8 cellular contexts compared by ENCODE assay signal in the genomic region with DNA sequence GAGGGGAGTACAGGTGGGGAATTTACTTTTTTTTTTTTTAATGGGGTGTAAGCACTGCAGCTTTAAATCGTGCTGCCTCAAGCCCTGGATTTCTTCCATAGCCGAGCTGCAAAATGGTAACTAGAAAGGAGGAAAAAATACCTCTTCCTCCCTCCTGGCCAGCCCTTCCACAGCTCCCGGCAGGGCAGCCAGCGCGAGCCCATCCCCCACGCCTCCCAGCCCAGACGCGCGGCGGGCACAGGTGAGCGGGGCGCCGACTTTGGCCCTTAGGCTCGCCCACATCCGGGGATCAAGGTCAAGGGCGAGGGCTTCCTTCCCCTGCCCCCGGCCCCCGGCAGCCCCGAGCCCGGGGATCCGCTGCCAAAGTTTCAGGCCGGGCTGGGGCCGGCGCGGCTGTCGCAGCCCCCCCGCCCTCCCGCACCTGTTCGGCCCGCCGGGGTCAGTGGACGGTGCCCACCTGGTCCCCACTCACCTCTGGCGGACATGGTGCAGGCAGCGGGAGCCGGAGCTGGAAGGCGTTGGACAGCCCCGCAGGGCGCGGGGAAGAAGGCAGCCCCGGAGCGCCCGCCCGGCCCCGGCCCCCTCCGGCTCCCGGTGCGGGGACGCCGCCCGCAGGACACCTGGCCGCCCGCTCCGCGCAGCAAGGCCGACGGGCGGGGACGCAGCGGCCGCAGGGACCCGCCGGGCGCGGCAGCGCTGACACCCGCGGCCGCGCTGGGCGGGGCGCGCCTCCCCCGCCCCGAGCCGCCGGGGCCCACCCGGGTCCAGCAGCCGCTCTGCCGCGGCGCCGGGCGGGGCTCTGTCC. TPM values are rescaled to one million over a fixed set of nuclear protein-coding genes. Genes with fewer than 3 reads are reported as not detected.
A peak's percentile ranks its signal among the peaks of the same experiment; 100 is the strongest.
DNase-seq lines count a peak whose midpoint lies in the region; ATAC-seq and TF ChIP-seq lines count a peak whose summit lies in the region.

No MANE protein-coding gene starts in this region.

- H3K9me3 Mint-ChIP-seq in GM23338 = no peaks in the 10 kb centered on the region
- no peaks in the 10 kb centered on the region for H3K9me3 Mint-ChIP-seq in activated CD8-positive, alpha-beta T cell treated with anti-CD3 and anti-CD28 coated beads for 36 hours

- no peaks in the 10 kb centered on the region for H3K9me3 ChIP-seq in gastroesophageal sphincter
- H3K9me3 ChIP-seq in osteoblast (ENCODE audit: low read depth, low read length) = no peaks in the 10 kb centered on the region

- intact Hi-C loops in activated CD8-positive, alpha-beta T cell treated with anti-CD3 and anti-CD28 coated beads for 36 hours (cut with micrococcal nuclease) = no loop called here

- no peak for DNase-seq in AG10803 (ENCODE audit: low read depth)
- peak; percentile 84 for DNase-seq in GM23338 (ENCODE audit: low spot score)
- DNase-seq in activated CD8-positive, alpha-beta T cell treated with anti-CD3 and anti-CD28 coated beads for 36 hours = peak; percentile 11
- peak; percentile 90 for DNase-seq in osteoblast (ENCODE audit: insufficient read length, low spot score, missing footprints)
- no peak for DNase-seq in NCI-H774 (lab: John Stamatoyannopoulos, UW)
- no peak for DNase-seq in dedifferentiated amniotic fluid mesenchymal stem cell (ENCODE audit: extremely low spot score)

- H3K4me1 ChIP-seq in GM23338 (ENCODE audit: insufficient read depth) (peaks cover 15% of the 10 kb centered on the region), gastroesophageal sphincter (peaks cover 0 to 19% (median 6%) of the 10 kb centered on the region in 3 donors), osteoblast (ENCODE audit: insufficient read depth, low read length) (peaks cover 19% of the 10 kb centered on the region)

- peak overlapping the region; percentile 79 for H3K4me3 Mint-ChIP-seq in GM23338
- peak overlapping the region; percentile 53 for H3K4me3 Mint-ChIP-seq in activated CD8-positive, alpha-beta T cell treated with anti-CD3 and anti-CD28 coated beads for 36 hours

- H3K36me3 Mint-ChIP-seq in GM23338 (ENCODE audit: low read depth) = no peaks in the 10 kb centered on the region
- H3K36me3 Mint-ChIP-seq in activated CD8-positive, alpha-beta T cell treated with anti-CD3 and anti-CD28 coated beads for 36 hours (ENCODE audit: low read depth) = no peaks in the 10 kb centered on the region

- CTCF ChIA-PET in activated CD8-positive, alpha-beta T cell treated with anti-CD3 and anti-CD28 coated beads for 36 hours (lab: Charles Lee) = no interaction called here

- TF ChIP-seq EP300 in gastroesophageal sphincter (IDR thresholded peaks at IDR 0.05) = no peak

- H3K27me3 Mint-ChIP-seq in GM23338 (ENCODE audit: insufficient read depth, low read depth, poor library complexity) = peaks cover 5% of the 10 kb centered on the region
- H3K27me3 Mint-ChIP-seq in activated CD8-positive, alpha-beta T cell treated with anti-CD3 and anti-CD28 coated beads for 36 hours = peaks cover 27% of the 10 kb centered on the region

- no peak overlapping the region for H3K27ac Mint-ChIP-seq in GM23338
- H3K27ac Mint-ChIP-seq in activated CD8-positive, alpha-beta T cell treated with anti-CD3 and anti-CD28 coated beads for 36 hours = no peak overlapping the region

- no peak for TF ChIP-seq POLR2A in gastroesophageal sphincter (IDR thresholded peaks at IDR 0.05)

- no peak for TF ChIP-seq CTCF in AG10803 (conservative IDR thresholded peaks at IDR 0.05; ENCODE audit: low read length)
- no peak for TF ChIP-seq CTCF in GM23338 (conservative IDR thresholded peaks at IDR 0.05; ENCODE audit: low read depth in 2 of 2)
- TF ChIP-seq CTCF in activated CD8-positive, alpha-beta T cell treated with anti-CD3 and anti-CD28 coated beads for 36 hours (IDR thresholded peaks at IDR 0.05) = no peak
- TF ChIP-seq CTCF in gastroesophageal sphincter (IDR thresholded peaks at IDR 0.05) = no peak
- TF ChIP-seq CTCF in osteoblast (IDR thresholded peaks at IDR 0.05; ENCODE audit: extremely low read depth, low read depth, low read length) = no peak

- H3K27me3 ChIP-seq in GM23338 (ENCODE audit: insufficient read depth) = peaks cover 35% of the 10 kb centered on the region
- H3K27me3 ChIP-seq in gastroesophageal sphincter = peaks cover 50% of the 10 kb centered on the region
- H3K27me3 ChIP-seq in osteoblast (ENCODE audit: insufficient read depth, low read length) = peaks cover 42% of the 10 kb centered on the region

- H3K27ac ChIP-seq in GM23338 (ENCODE audit: low read depth) (no peak overlapping the region), gastroesophageal sphincter (peak overlapping the region in 3 of 4 donors; percentile 63 to 82 (median 64)), osteoblast (ENCODE audit: low read depth, low read length) (no peak overlapping the region)

- POLR2A ChIA-PET in activated CD8-positive, alpha-beta T cell treated with anti-CD3 and anti-CD28 coated beads for 36 hours (lab: Charles Lee) = no interaction called here

- ATAC-seq in GM23338 (peak; percentile 95), gastroesophageal sphincter (peak; percentile 69), HG03135 (IDR thresholded peaks at IDR 0.05; ENCODE audit: unreplicated experiment) (no peak)
- peak; percentile 55 for ATAC-seq in activated CD8-positive, alpha-beta T cell treated with anti-CD3 and anti-CD28 coated beads for 36 hours

- H3K36me3 ChIP-seq in GM23338 (ENCODE audit: insufficient read depth) = no peaks in the 10 kb centered on the region
- H3K36me3 ChIP-seq in gastroesophageal sphincter = no peaks in the 10 kb centered on the region
- no peaks in the 10 kb centered on the region for H3K36me3 ChIP-seq in osteoblast (ENCODE audit: insufficient read depth, low read length)

- no peaks in the 10 kb centered on the region; the same call in 1 of the 2 replicates for H3F3A ChIP-seq in GM23338 (replicated peaks; ENCODE audit: low read depth)

- peaks cover 5% of the 10 kb centered on the region for H3K4me1 Mint-ChIP-seq in GM23338
- peaks cover 4% of the 10 kb centered on the region for H3K4me1 Mint-ChIP-seq in activated CD8-positive, alpha-beta T cell treated with anti-CD3 and anti-CD28 coated beads for 36 hours (ENCODE audit: low read depth)

- peak overlapping the region; percentile 97 for H3K4me2 ChIP-seq in GM23338
- H3K4me2 ChIP-seq in osteoblast (ENCODE audit: insufficient read depth, low read length) = peak overlapping the region; percentile 81

- peak overlapping the region; percentile 47 for H3K4me3 ChIP-seq in AG10803 (ENCODE audit: low read length)
- H3K4me3 ChIP-seq in GM23338 = peak overlapping the region; percentile 79
- peak overlapping the region; percentile 51 to 78 for H3K4me3 ChIP-seq in gastroesophageal sphincter
- H3K4me3 ChIP-seq in osteoblast (ENCODE audit: insufficient read depth, low read length) = peak overlapping the region; percentile 65

- H3K79me2 ChIP-seq in GM23338 (replicated peaks; ENCODE audit: insufficient read depth) (no peaks in the 10 kb centered on the region), osteoblast (ENCODE audit: insufficient read depth, low read length) (no peaks in the 10 kb centered on the region)

- H4K20me1 ChIP-seq in GM23338 (replicated peaks; ENCODE audit: insufficient read depth) = no peaks in the 10 kb centered on the region
- H4K20me1 ChIP-seq in osteoblast (ENCODE audit: insufficient read depth, low read length) = peaks cover 2% of the 10 kb centered on the region

- 0% methylated on average over 1 to 2 of the region's 83 CpGs for WGBS in gastroesophageal sphincter (ENCODE audit: low coverage in 1 of 2), 2 donors

- peak overlapping the region; percentile 94 for H2AFZ ChIP-seq in GM23338
- no peak overlapping the region for H2AFZ ChIP-seq in osteoblast (ENCODE audit: low read length)

- no peaks in the 10 kb centered on the region for H3K9me2 ChIP-seq in GM23338 (ENCODE audit: insufficient read depth)

RNA-seq across cellular contexts. Expression of a gene that starts 53.8 kb away (rescaled TPM):
- total RNA-seq in GM23338 (2014; rRNA removed; shearing (Covaris generic)) = 11.8 and 13.7 TPM in 2 replicates
- polyA plus RNA-seq in GM23338 (2016; fragmentation: Nextera tagmentation; extraction: Ambion mirVana) = 6.1 and 6.7 TPM in 2 replicates
- 10 to 100 TPM; 12.6 to 16.6 TPM for total RNA-seq in activated CD8-positive, alpha-beta T cell treated with anti-CD3 and anti-CD28 coated beads for 36 hours
- total RNA-seq in gastroesophageal sphincter (10 to 100 TPM; 33.4 to 51.5 (median 35.9) TPM), osteoblast (49.6 and 51.9 TPM in 2 replicates)

Comparison
In these comparisons a context has a peak if more than half of its experiments do, and no peak if none do; other contexts are left out.
1. DNase-seq: peak in GM23338 (single experiment), activated CD8-positive, alpha-beta T cell treated with anti-CD3 and anti-CD28 coated beads for 36 hours (single experiment) and osteoblast (single experiment); none in AG10803 (single experiment), NCI-H774 (single experiment) and dedifferentiated amniotic fluid mesenchymal stem cell (single experiment).
2. H3K27ac ChIP-seq: peak in gastroesophageal sphincter (3 of 4); none in GM23338 (single experiment) and osteoblast (single experiment).
3. Peak in every context shown above with its lines, with median percentiles within 50 percentile points of each other: H3K4me3 ChIP-seq.